23 cellular contexts compared by ENCODE assay signal in genomic region chr5:2999926-3000325, GRCh38.
DNase-seq lines count a peak whose midpoint lies in the region; ATAC-seq and TF ChIP-seq lines count a peak whose summit lies in the region.
"Had no signal": no experiment of that assay in that cellular context is flagged by ENCODE, and none has a peak within 500 bp of the region (broad histone marks: within the 10 kb centered on the region; RNA-seq: fewer than 3 reads in every experiment).

No MANE protein-coding gene starts in this region.

- intact Hi-C loops in upper lobe of right lung (cut with DNase I), result no loop called here

- no peak for ATAC-seq in upper lobe of right lung
- ATAC-seq: GM12878 had no signal

- H3K36me3 Mint-ChIP-seq in osteocyte (ENCODE audit: unreplicated experiment), result no peaks in the 10 kb centered on the region
- H3K36me3 Mint-ChIP-seq: CD14-positive monocyte; CD4-positive, alpha-beta memory T cell; CD4-positive, CD25-positive, alpha-beta regulatory T cell; CD8-positive, alpha-beta memory T cell had no signal

- no peaks in the 10 kb centered on the region for H3K27me3 ChIP-seq in upper lobe of right lung
- peaks cover 2% of the 10 kb centered on the region; the same call in 1 of the 2 replicates for H3K27me3 ChIP-seq in MG63
- H3K27me3 ChIP-seq: BE2C, BLaER1 had no signal

- H3K4me1 ChIP-seq in upper lobe of right lung, result no peaks in the 10 kb centered on the region
- H3K4me1 ChIP-seq: BE2C, BLaER1 had no signal

- H3K9me3 ChIP-seq in upper lobe of right lung, result no peaks in the 10 kb centered on the region
- peaks cover 3% of the 10 kb centered on the region; the same call in 1 of the 2 replicates for H3K9me3 ChIP-seq in MG63

- peaks cover 30% of the 10 kb centered on the region for H3K9me3 Mint-ChIP-seq in osteocyte (ENCODE audit: unreplicated experiment)

- H3K36me3 ChIP-seq in upper lobe of right lung (no peaks in the 10 kb centered on the region), MG63 (no peaks in the 10 kb centered on the region)
- H3K36me3 ChIP-seq: BE2C, BLaER1 had no signal

- TF ChIP-seq CTCF in osteocyte (IDR thresholded peaks at IDR 0.05), result no peak
- TF ChIP-seq CTCF in upper lobe of right lung (IDR thresholded peaks at IDR 0.05), result no peak

- H3K27me3 Mint-ChIP-seq in osteocyte (ENCODE audit: unreplicated experiment), result no peaks in the 10 kb centered on the region
- H3K27me3 Mint-ChIP-seq: CD4-positive, alpha-beta memory T cell; CD4-positive, CD25-positive, alpha-beta regulatory T cell; CD8-positive, alpha-beta memory T cell had no signal

- H3K27ac Mint-ChIP-seq in osteocyte (ENCODE audit: unreplicated experiment), result no peak overlapping the region
- H3K27ac Mint-ChIP-seq: CD14-positive monocyte; CD4-positive, alpha-beta memory T cell; CD4-positive, CD25-positive, alpha-beta regulatory T cell; CD8-positive, alpha-beta memory T cell had no signal

- H3K27ac ChIP-seq in upper lobe of right lung, result no peak overlapping the region
- H3K27ac ChIP-seq: BLaER1 had no signal

- no peaks in the 10 kb centered on the region for H3K4me1 Mint-ChIP-seq in osteocyte (ENCODE audit: unreplicated experiment)
- H3K4me1 Mint-ChIP-seq: CD14-positive monocyte; CD4-positive, alpha-beta memory T cell; CD4-positive, CD25-positive, alpha-beta regulatory T cell; CD8-positive, alpha-beta memory T cell had no signal

- DNase-seq in mesenteric fat pad (ENCODE audit: low spot score), result peak; percentile 33
- DNase-seq in osteocyte (ENCODE audit: extremely low spot score, unreplicated experiment), result peak; percentile 63
- DNase-seq in upper lobe of right lung, result peak; percentile 27
- no peak for DNase-seq in MG63
- DNase-seq in stimulated activated CD4-positive, alpha-beta T cell treated with anti-CD3 and anti-CD28 coated beads, Interleukin-2, amount 100 ng/mL, for 48 hours, result no peak
- DNase-seq: 8988T; ACHN; BE2C; C1 segment of cervical spinal cord; CD4-positive, alpha-beta memory T cell; CD4-positive, CD25-positive, alpha-beta regulatory T cell; CD8-positive, alpha-beta memory T cell; COR-L47; DMS 273 treated with DMSO at 0.1 percent for 48 hours; DMS153; DMS53; DMS79; DND-41; EL; GDM1 had no signal

- no peak overlapping the region for H3K4me3 ChIP-seq in upper lobe of right lung
- H3K4me3 ChIP-seq in MG63, result no peak overlapping the region
- H3K4me3 ChIP-seq: BLaER1, GM12878 had no signal

- H3K4me3 Mint-ChIP-seq in osteocyte (ENCODE audit: unreplicated experiment), result no peak overlapping the region
- H3K4me3 Mint-ChIP-seq: CD14-positive monocyte; CD4-positive, alpha-beta memory T cell; CD4-positive, CD25-positive, alpha-beta regulatory T cell; CD8-positive, alpha-beta memory T cell had no signal

Comparison
In these comparisons a context has a peak if more than half of its experiments do, and no peak if none do; other contexts are left out.
1. DNase-seq: peak in mesenteric fat pad (single experiment), osteocyte (single experiment) and upper lobe of right lung (single experiment); none in MG63 (single experiment) and stimulated activated CD4-positive, alpha-beta T cell treated with anti-CD3 and anti-CD28 coated beads, Interleukin-2, amount 100 ng/mL, for 48 hours (0 of 2).